9 cellular contexts compared by ENCODE assay signal in the genomic region with DNA sequence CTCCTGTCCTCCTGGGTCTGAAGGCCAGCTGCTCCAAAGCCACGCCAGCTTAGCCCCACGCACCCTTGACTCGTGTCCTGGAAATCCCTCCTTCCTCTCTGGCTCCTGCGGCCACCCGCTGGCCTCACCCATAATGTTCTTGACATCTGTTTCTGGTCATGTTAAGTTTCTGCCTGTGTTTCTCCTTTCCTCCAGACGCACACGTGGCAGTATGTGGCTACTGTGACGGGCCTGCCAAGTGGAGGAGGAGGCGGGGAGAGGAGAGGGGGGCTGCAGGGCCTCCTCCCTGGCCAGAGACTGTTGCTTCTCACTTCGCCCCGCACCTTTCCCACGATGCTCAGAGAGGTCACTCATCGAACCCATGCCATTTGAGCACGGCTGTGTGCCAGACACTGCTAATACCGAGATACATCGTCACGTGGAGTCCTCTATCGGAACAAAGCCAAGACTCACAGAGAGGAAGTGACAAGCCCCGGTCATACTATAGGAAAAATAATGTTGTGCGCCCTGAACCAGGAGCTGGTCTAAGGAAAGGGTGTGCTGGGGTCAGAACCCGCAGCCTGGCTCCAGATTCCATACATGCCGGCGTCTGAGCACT. TPM values are rescaled to one million over a fixed set of nuclear protein-coding genes. Genes with fewer than 3 reads are reported as not detected.
A peak's percentile ranks its signal among the peaks of the same experiment; 100 is the strongest.
DNase-seq lines count a peak whose midpoint lies in the region; ATAC-seq, FAIRE-seq and TF ChIP-seq lines count a peak whose summit lies in the region.
"Had no signal": no experiment of that assay in that cellular context is flagged by ENCODE, and none has a peak within 500 bp of the region (broad histone marks: within the 10 kb centered on the region; RNA-seq: fewer than 3 reads in every experiment).

No MANE protein-coding gene starts in this region.

- H3K36me3 ChIP-seq in keratinocyte (ENCODE audit: control insufficient read depth in 2 of 2, extremely low read depth in 1 of 2, insufficient read depth in 2 of 2, low read length in 2 of 2) (peaks cover 0 to 4% of the 10 kb centered on the region in 2 experiments), stomach (no peaks in the 10 kb centered on the region)

- H2AFZ ChIP-seq in keratinocyte (ENCODE audit: control insufficient read depth, low read length) = peak overlapping the region; percentile 10

- 10 to 25% (median 14%) methylated on average over 21 to 23 of the region's 23 CpGs for WGBS in stomach, 5 donors

- H3K36me3 Mint-ChIP-seq in HFFc6 (ENCODE audit: low read depth) = no peaks in the 10 kb centered on the region

- peak; percentile 26 for FAIRE-seq in keratinocyte (lab: Jason Lieb, UNC)

- H3K27me3 Mint-ChIP-seq in HFFc6 (ENCODE audit: insufficient read depth) = peaks cover 17% of the 10 kb centered on the region

- H3K9ac ChIP-seq in keratinocyte (ENCODE audit: control insufficient read depth, extremely low read depth, insufficient read depth, low read length) = no peak overlapping the region
- H3K9ac ChIP-seq: KMS-11 had no signal

- no peaks in the 10 kb centered on the region for H3K9me3 Mint-ChIP-seq in HFFc6

- no peak for ATAC-seq in foreskin keratinocyte

- no peaks in the 10 kb centered on the region for H3K27me3 ChIP-seq in keratinocyte (ENCODE audit: control insufficient read depth, extremely low read depth, insufficient read depth, low read length)
- H3K27me3 ChIP-seq in stomach = no peaks in the 10 kb centered on the region
- no peaks in the 10 kb centered on the region for H3K27me3 ChIP-seq in foreskin keratinocyte

- H4K20me1 ChIP-seq in keratinocyte (ENCODE audit: control insufficient read depth, extremely low read depth, insufficient read depth, low read length) = no peaks in the 10 kb centered on the region

- H3K9me3 ChIP-seq in keratinocyte (ENCODE audit: control insufficient read depth, low read depth, low read length) = no peaks in the 10 kb centered on the region
- H3K9me3 ChIP-seq in stomach = no peaks in the 10 kb centered on the region

- H3K27ac Mint-ChIP-seq in HFFc6 = peak overlapping the region; percentile 96

- H3K4me1 ChIP-seq in keratinocyte (ENCODE audit: control insufficient read depth, extremely low read depth, insufficient read depth, low read length) = peaks cover 14% of the 10 kb centered on the region
- H3K4me1 ChIP-seq in stomach = peaks cover 34 to 57% (median 49%) of the 10 kb centered on the region in 4 donors
- H3K4me1 ChIP-seq in foreskin keratinocyte = no peaks in the 10 kb centered on the region

- no peak for TF ChIP-seq EP300 in stomach (IDR thresholded peaks at IDR 0.05)

- TF ChIP-seq CTCF in HFFc6 (IDR thresholded peaks at IDR 0.05) = no peak
- no peak for TF ChIP-seq CTCF in keratinocyte (optimal IDR thresholded peaks at IDR 0.05 in 1 of 3, IDR thresholded peaks at IDR 0.05 in 1 of 3, conservative IDR thresholded peaks at IDR 0.05 in 1 of 3; ENCODE audit: extremely low read depth in 1 of 3, insufficient read depth in 2 of 3, low read length in 3 of 3)
- peak in 1 of 7 experiments; percentile 14 for TF ChIP-seq CTCF in stomach (IDR thresholded peaks at IDR 0.05)
- no peak for TF ChIP-seq CTCF in foreskin keratinocyte (conservative IDR thresholded peaks at IDR 0.05)

- dilution Hi-C loops in keratinocyte (cut with MboI; ENCODE audit: extremely low pct_ligation_motif_present, low sequenced_read_pairs) = no loop called here

- intact Hi-C loops in stomach (cut with DNase I; ENCODE audit: low total_unique reads) = no loop called here

- H3K27ac ChIP-seq in keratinocyte (ENCODE audit: control insufficient read depth, insufficient read depth, low read length) = no peak overlapping the region
- H3K27ac ChIP-seq in stomach = peak overlapping the region; percentile 20 to 73 (median 62)
- no peak overlapping the region for H3K27ac ChIP-seq in foreskin keratinocyte
- H3K27ac ChIP-seq: KMS-11 had no signal

- peak overlapping the region; percentile 80 for H3K4me3 Mint-ChIP-seq in HFFc6

- H3K79me2 ChIP-seq in keratinocyte (ENCODE audit: control insufficient read depth, insufficient read depth, low read length) = no peaks in the 10 kb centered on the region

- DNase-seq in HFFc6 (peak; percentile 68), amniotic epithelial cell (ENCODE audit: low read depth) (peak; percentile 49), keratinocyte (ENCODE audit: low read depth, low spot score) (no peak), stomach (peak; percentile 62), foreskin keratinocyte (no peak), NCI-H1694 (lab: John Stamatoyannopoulos, UW) (no peak), NCI-H128 (lab: John Stamatoyannopoulos, UW; ENCODE audit: unreplicated experiment) (no peak)
- DNase-seq in activated CD4-positive, alpha-beta T cell treated with anti-CD3 and anti-CD28 coated beads, Interleukin-2, amount 50 U/mL, for 1 hour = no peak

- H3K4me3 ChIP-seq in keratinocyte (ENCODE audit: control insufficient read depth in 2 of 3, extremely low read depth in 1 of 3, insufficient read depth in 2 of 3, low read depth in 1 of 3, low read length in 3 of 3) = no peak overlapping the region
- peak overlapping the region in 1 of 4 donors; percentile 14 for H3K4me3 ChIP-seq in stomach

- H3K4me2 ChIP-seq in keratinocyte (ENCODE audit: control insufficient read depth, extremely low read depth, insufficient read depth, low read depth, low read length) = no peak overlapping the region
- H3K4me2 ChIP-seq: KMS-11 had no signal

- no peaks in the 10 kb centered on the region for H3K9me1 ChIP-seq in keratinocyte (ENCODE audit: control insufficient read depth, extremely low read depth, insufficient read depth, low read length)

- peaks cover 37% of the 10 kb centered on the region for H3K4me1 Mint-ChIP-seq in HFFc6 (ENCODE audit: low read depth)

- TF ChIP-seq POLR2A in stomach (IDR thresholded peaks at IDR 0.05) = no peak

RNA-seq across cellular contexts. Expression of a gene that starts 11.5 kb away (rescaled TPM):
- total RNA-seq in HFFc6 (2021; fragmentation: NEBNext Ultra II Directional; extraction: Animal tissue kit (Norgen Biotek cat#: 25700)) = 1 to 10 TPM; 3.3 to 5.0 (median 4.0) TPM
- polyA plus RNA-seq in keratinocyte = 17.1 to 28.2 TPM (median 25.4 TPM) in 3 replicates
- 5.9 TPM for polyA plus RNA-seq in keratinocyte (2011; ENCODE audit: low read depth)
- polyA plus RNA-seq in keratinocyte (2011; cell fraction: cytosol; rRNA removed) = 16.4 and 20.3 TPM in 2 replicates
- 76.5 and 95.8 TPM in 2 replicates for polyA plus RNA-seq in keratinocyte (2011; cell fraction: nucleus; rRNA removed)
- polyA plus RNA-seq in keratinocyte (2012; ENCODE audit: low replicate concordance) = 13.1 and 26.3 TPM in 2 replicates
- 12.5 to 42.9 TPM (median 15.4 TPM) in 3 replicates for polyA minus RNA-seq in keratinocyte
- polyA minus RNA-seq in keratinocyte (2011; cell fraction: cytosol; rRNA and poly(A)+ RNA removed) = 27.2 TPM
- 26.8 and 29.2 TPM in 2 replicates for polyA minus RNA-seq in keratinocyte (2011; cell fraction: nucleus; rRNA and poly(A)+ RNA removed)
- total RNA-seq in stomach = 10 to 100 TPM in 1 of 5 donors, 1 to 10 TPM in 2, under 1 TPM in 1, not detected in 1; 0.45 to 10.4 (median 3.0) TPM
- polyA plus RNA-seq in stomach = 1 to 10 TPM; 2.3 to 4.5 (median 4.1) TPM
- total RNA-seq in foreskin keratinocyte = 11.3 and 12.6 TPM in 2 replicates
- 14.9 and 17.3 TPM in 2 replicates for polyA plus RNA-seq in foreskin keratinocyte

RNA-seq across cellular contexts. Expression of a gene that starts 26.8 kb away (rescaled TPM):
- total RNA-seq in HFFc6 (2021; fragmentation: NEBNext Ultra II Directional; extraction: Animal tissue kit (Norgen Biotek cat#: 25700)) = not detected
- polyA plus RNA-seq in keratinocyte (0.08 to 0.24 TPM (median 0.12 TPM) in 3 replicates), stomach (1 to 10 TPM in 1 of 3 donors, under 1 TPM in 2; 0.44 to 2.6 (median 0.58) TPM), foreskin keratinocyte (0.06 and 0.10 TPM in 2 replicates)
- polyA plus RNA-seq in keratinocyte (2011; ENCODE audit: low read depth) = not detected
- polyA plus RNA-seq in keratinocyte (2011; cell fraction: cytosol; rRNA removed) = 0.07 and 0.22 TPM in 2 replicates
- 0.79 and 0.83 TPM in 2 replicates for polyA plus RNA-seq in keratinocyte (2011; cell fraction: nucleus; rRNA removed)
- 0.19 and 0.27 TPM in 2 replicates for polyA plus RNA-seq in keratinocyte (2012; ENCODE audit: low replicate concordance)
- 0.07 to 0.48 TPM in 2 of 3 replicates, not detected in the other for polyA minus RNA-seq in keratinocyte
- polyA minus RNA-seq in keratinocyte (2011; cell fraction: cytosol; rRNA and poly(A)+ RNA removed) = not detected
- 0.70 TPM in 1 of 2 replicates, not detected in the other for polyA minus RNA-seq in keratinocyte (2011; cell fraction: nucleus; rRNA and poly(A)+ RNA removed)
- total RNA-seq in stomach (1 to 10 TPM in 2 of 5 donors, under 1 TPM in 1, not detected in 2; 0.73 to 5.3 (median 5.2) TPM), foreskin keratinocyte (0.04 and 0.10 TPM in 2 replicates)

RNA-seq across cellular contexts. Expression of a gene that starts 35.7 kb away (rescaled TPM):
- total RNA-seq in HFFc6 (2021; fragmentation: NEBNext Ultra II Directional; extraction: Animal tissue kit (Norgen Biotek cat#: 25700)) = not detected
- polyA plus RNA-seq in keratinocyte = not detected in 3 replicates
- not detected for polyA plus RNA-seq in keratinocyte (2011; ENCODE audit: low read depth)
- not detected in 2 replicates for polyA plus RNA-seq in keratinocyte (2011; cell fraction: cytosol; rRNA removed)
- polyA plus RNA-seq in keratinocyte (2011; cell fraction: nucleus; rRNA removed) = not detected in 2 replicates
- polyA plus RNA-seq in keratinocyte (2012; ENCODE audit: low replicate concordance) = not detected in 2 replicates
- not detected in 3 replicates for polyA minus RNA-seq in keratinocyte
- not detected for polyA minus RNA-seq in keratinocyte (2011; cell fraction: cytosol; rRNA and poly(A)+ RNA removed)
- polyA minus RNA-seq in keratinocyte (2011; cell fraction: nucleus; rRNA and poly(A)+ RNA removed) = not detected in 2 replicates
- under 1 TPM in 1 of 5 donors, not detected in 4; 0.37 TPM for total RNA-seq in stomach
- polyA plus RNA-seq in stomach = under 1 TPM in 2 of 3 donors, not detected in 1; 0.05 to 0.12 TPM
- total RNA-seq in foreskin keratinocyte = not detected in 2 replicates
- not detected in 2 replicates for polyA plus RNA-seq in foreskin keratinocyte

Comparison
In these comparisons a context has a peak if more than half of its experiments do, and no peak if none do; other contexts are left out.
1. DNase-seq: peak in HFFc6 (single experiment), amniotic epithelial cell (single experiment) and stomach (single experiment); none in keratinocyte (single experiment), foreskin keratinocyte (0 of 2), activated CD4-positive, alpha-beta T cell treated with anti-CD3 and anti-CD28 coated beads, Interleukin-2, amount 50 U/mL, for 1 hour (single experiment), NCI-H1694 (single experiment) and NCI-H128 (single experiment).
2. H3K27ac ChIP-seq: peak in stomach (5 of 5); none in keratinocyte (single experiment) and foreskin keratinocyte (single experiment).